18 cellular contexts compared by ENCODE assay signal in genomic region chr4:13524504-13525243, GRCh38. TPM values are rescaled to one million over a fixed set of nuclear protein-coding genes. Genes with fewer than 3 reads are reported as not detected.
DNase-seq lines count a peak whose midpoint lies in the region; ATAC-seq and TF ChIP-seq lines count a peak whose summit lies in the region.
"Had no signal": no experiment of that assay in that cellular context is flagged by ENCODE, and none has a peak within 500 bp of the region (broad histone marks: within the 10 kb centered on the region; RNA-seq: fewer than 3 reads in every experiment).

No MANE protein-coding gene starts in this region.

- ATAC-seq in GM18520 (IDR thresholded peaks at IDR 0.05; ENCODE audit: unreplicated experiment) (no peak), HG03196 (IDR thresholded peaks at IDR 0.05; ENCODE audit: unreplicated experiment) (no peak)
- ATAC-seq: stimulated activated naive CD8-positive, alpha-beta T cell treated with anti-CD3 and anti-CD28 coated beads, Interleukin-15, amount 100 ng/mL, for 72 hours had no signal

- H3K36me3 ChIP-seq in left ventricle myocardium inferior: no peaks in the 10 kb centered on the region

- TF ChIP-seq CTCF in GM13977 (IDR thresholded peaks at IDR 0.05; ENCODE audit: extremely low read depth, insufficient read depth, missing control alignments) (no peak), cardiac fibroblast (IDR thresholded peaks at IDR 0.05; ENCODE audit: low read depth, low read length) (no peak), left ventricle myocardium inferior (IDR thresholded peaks at IDR 0.05; ENCODE audit: borderline replicate concordance) (no peak)

- no peak overlapping the region for H3K4me3 ChIP-seq in cardiac fibroblast (replicated peaks in 1 of 2; ENCODE audit: low read depth in 2 of 2, low read length in 2 of 2)
- no peak overlapping the region for H3K4me3 ChIP-seq in left ventricle myocardium inferior

- H3K4me1 ChIP-seq in left ventricle myocardium inferior: peaks cover 19% of the 10 kb centered on the region

- no peak overlapping the region for H3K27ac ChIP-seq in left ventricle myocardium inferior (replicated peaks)

- intact Hi-C loops in left ventricle myocardium inferior (cut with micrococcal nuclease): no loop called here

- DNase-seq in 8988T: peak; percentile 8
- peak; percentile 22 for DNase-seq in GM13977 (ENCODE audit: low spot score)
- peak; percentile 31 to 49 for DNase-seq in cardiac fibroblast (ENCODE audit: low read depth in 2 of 2)
- peak; percentile 42 for DNase-seq in left kidney (ENCODE audit: low read depth, low spot score)
- no peak for DNase-seq in left ventricle myocardium inferior
- DNase-seq in SK-N-DZ (ENCODE audit: low spot score): no peak
- DNase-seq: activated CD4-positive, alpha-beta T cell treated with anti-CD3 and anti-CD28 coated beads for 4 hours; Calu3; NCI-H1694 treated with DMSO at 0.1 percent for 48 hours; NCI-H446 treated with DMSO at 0.1 percent for 48 hours; SHP77 treated with DMSO at 0.1 percent for 48 hours had no signal

- in situ Hi-C loops in GM13977 (cut with MboI; ENCODE audit: low pct_unique_long_range_greater_than_20kb, low sequenced_read_pairs, unreplicated experiment): no loop called here

- peaks cover 22% of the 10 kb centered on the region for H3K9me3 ChIP-seq in left ventricle myocardium inferior (replicated peaks)

- H3K27me3 ChIP-seq in left ventricle myocardium inferior (ENCODE audit: low read depth): peaks cover 100% of the 10 kb centered on the region

RNA-seq across cellular contexts. Expression of gene NKX3-2, which starts 19.6 kb away (rescaled TPM):
- not detected for total RNA-seq in left ventricle myocardium inferior
- polyA plus RNA-seq in SK-N-DZ (2014; cell fraction: cytosol; rRNA removed): 0.29 TPM in 1 of 2 replicates, not detected in the other
- polyA plus RNA-seq in SK-N-DZ (2014; cell fraction: nucleus; rRNA removed): 0.34 TPM in 1 of 2 replicates, not detected in the other
- total RNA-seq: Calu3, glomerular endothelial cell, kidney epithelial cell, mononuclear cell had no signal
- polyA plus RNA-seq: AG04450 had no signal

RNA-seq across cellular contexts. Expression of gene RAB28, which starts 40.5 kb away (rescaled TPM):
- 25.9 TPM for total RNA-seq in left ventricle myocardium inferior
- polyA plus RNA-seq in SK-N-DZ (2014; cell fraction: cytosol; rRNA removed): 21.3 and 22.6 TPM in 2 replicates
- polyA plus RNA-seq in SK-N-DZ (2014; cell fraction: nucleus; rRNA removed): 19.3 and 22.1 TPM in 2 replicates

Comparison
In these comparisons a context has a peak if more than half of its experiments do, and no peak if none do; other contexts are left out.
1. DNase-seq: peak in 8988T (single experiment), GM13977 (single experiment), cardiac fibroblast (2 of 2) and left kidney (single experiment); none in left ventricle myocardium inferior (single experiment) and SK-N-DZ (single experiment).